8 cellular contexts compared by ENCODE assay signal in the genomic region with DNA sequence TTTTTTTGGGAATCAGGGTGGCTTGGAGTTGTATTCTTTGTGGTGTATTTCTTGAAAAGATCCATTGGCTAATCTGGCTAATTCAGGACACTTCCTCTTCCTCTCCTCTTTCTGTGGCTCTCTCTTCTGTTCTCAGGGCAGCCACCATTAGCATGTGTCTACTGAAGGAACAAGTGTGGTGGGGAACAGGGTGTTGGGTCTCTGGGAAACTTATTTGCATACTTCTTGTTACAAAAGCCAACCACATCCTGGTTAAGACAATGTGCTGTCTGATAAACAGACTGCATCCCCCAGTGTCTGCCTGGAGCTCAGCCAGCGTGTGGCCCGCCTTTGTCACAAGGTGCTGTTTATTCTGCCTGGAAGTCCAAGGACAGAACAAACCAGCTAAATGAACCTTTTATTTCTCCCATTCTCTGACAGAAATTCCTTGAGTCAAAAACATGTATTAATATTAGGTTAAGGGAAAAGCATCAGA.
DNase-seq lines count a peak whose midpoint lies in the region; ATAC-seq lines count a peak whose summit lies in the region.

No MANE protein-coding gene starts in this region.

- peak overlapping the region; percentile 76 for H2AK5ac ChIP-seq in mesenchymal stem cell (ENCODE audit: low read length, severe bottlenecking)

- peak overlapping the region; percentile 20 for H3K27ac ChIP-seq in mesenchymal stem cell (ENCODE audit: low read length, poor library complexity, severe bottlenecking)

- H3K23ac ChIP-seq in mesenchymal stem cell (ENCODE audit: low read length in 2 of 2) = no peak overlapping the region

- no peak overlapping the region for H3K14ac ChIP-seq in mesenchymal stem cell (ENCODE audit: low read length in 2 of 2)

- no peak overlapping the region for H2BK5ac ChIP-seq in mesenchymal stem cell (ENCODE audit: low read depth, low read length, poor library complexity, severe bottlenecking)

- H3K4me3 ChIP-seq in GM08714 (ENCODE audit: low read length) = peak overlapping the region; percentile 22; the same call in 1 of the 2 replicates
- H3K4me3 ChIP-seq in mesenchymal stem cell (ENCODE audit: insufficient read depth in 1 of 2, low read depth in 1 of 2, low read length in 2 of 2) = no peak overlapping the region

- H3K9me3 ChIP-seq in mesenchymal stem cell (ENCODE audit: control insufficient read depth, low read length) = no peaks in the 10 kb centered on the region

- H4K91ac ChIP-seq in mesenchymal stem cell (ENCODE audit: low read length) = no peak overlapping the region

- peak overlapping the region in 1 of 2 experiments; percentile 60 for H3K18ac ChIP-seq in mesenchymal stem cell (ENCODE audit: low read depth in 1 of 2, low read length in 2 of 2)

- H3K4me1 ChIP-seq in mesenchymal stem cell (ENCODE audit: control insufficient read depth, insufficient read depth, low read depth, low read length) = peaks cover 5% of the 10 kb centered on the region

- in situ Hi-C loops in KBM-7 (cut with MboI; ENCODE audit: low pct_unique_long_range_greater_than_20kb, low sequenced_read_pairs) = no loop called here

- no peaks in the 10 kb centered on the region for H3K27me3 Mint-ChIP-seq in stimulated activated naive CD8-positive, alpha-beta T cell treated with anti-CD3 and anti-CD28 coated beads, Interleukin-15, Interleukin-2, amounts not matched to agents 100 ng/mL and 50 ng/mL, for 24 hours

- H3K4me2 ChIP-seq in mesenchymal stem cell (ENCODE audit: low read length, poor library complexity, severe bottlenecking) = no peak overlapping the region

- no peak overlapping the region for H2BK120ac ChIP-seq in mesenchymal stem cell (ENCODE audit: low read depth, low read length)

- H2BK15ac ChIP-seq in mesenchymal stem cell (ENCODE audit: low read depth, poor library complexity, severe bottlenecking) = no peak overlapping the region

- peak; percentile 100 for ATAC-seq in GM21619 (IDR thresholded peaks at IDR 0.05; ENCODE audit: unreplicated experiment)

- no peaks in the 10 kb centered on the region for H3K79me1 ChIP-seq in mesenchymal stem cell (replicated peaks; ENCODE audit: low read length, poor library complexity, severe bottlenecking)

- no peaks in the 10 kb centered on the region for H3K36me3 ChIP-seq in mesenchymal stem cell (ENCODE audit: control insufficient read depth in 1 of 2, insufficient read depth in 2 of 2, low read depth in 1 of 2, low read length in 2 of 2)

- no peak overlapping the region for H4K8ac ChIP-seq in mesenchymal stem cell (ENCODE audit: low read length)

- H3K4ac ChIP-seq in mesenchymal stem cell (ENCODE audit: low read depth in 1 of 2, low read length in 2 of 2) = peak overlapping the region in 1 of 2 experiments; percentile 19

- H3K4me1 Mint-ChIP-seq in stimulated activated naive CD8-positive, alpha-beta T cell treated with anti-CD3 and anti-CD28 coated beads, Interleukin-15, Interleukin-2, amounts not matched to agents 100 ng/mL and 50 ng/mL, for 24 hours (ENCODE audit: low read depth) = peaks cover 46% of the 10 kb centered on the region

- H2AFZ ChIP-seq in mesenchymal stem cell (ENCODE audit: low read depth, low read length) = no peak overlapping the region

- H3K4me3 Mint-ChIP-seq in stimulated activated naive CD8-positive, alpha-beta T cell treated with anti-CD3 and anti-CD28 coated beads, Interleukin-15, Interleukin-2, amounts not matched to agents 100 ng/mL and 50 ng/mL, for 24 hours = peak overlapping the region; percentile 54

- H3K9ac ChIP-seq in mesenchymal stem cell (ENCODE audit: low read length) = peak overlapping the region; percentile 46

- H3K27ac Mint-ChIP-seq in stimulated activated naive CD8-positive, alpha-beta T cell treated with anti-CD3 and anti-CD28 coated beads, Interleukin-15, Interleukin-2, amounts not matched to agents 100 ng/mL and 50 ng/mL, for 24 hours = peak overlapping the region; percentile 80

- H3K9me3 Mint-ChIP-seq in stimulated activated naive CD8-positive, alpha-beta T cell treated with anti-CD3 and anti-CD28 coated beads, Interleukin-15, Interleukin-2, amounts not matched to agents 100 ng/mL and 50 ng/mL, for 24 hours = peaks cover 5% of the 10 kb centered on the region

- peak overlapping the region in 1 of 2 experiments; percentile 54 for H2BK12ac ChIP-seq in mesenchymal stem cell (ENCODE audit: low read length in 2 of 2)

- no peaks in the 10 kb centered on the region for H3K36me3 Mint-ChIP-seq in stimulated activated naive CD8-positive, alpha-beta T cell treated with anti-CD3 and anti-CD28 coated beads, Interleukin-15, Interleukin-2, amounts not matched to agents 100 ng/mL and 50 ng/mL, for 24 hours (ENCODE audit: low read depth)

- peak; percentile 96 for DNase-seq in KBM-7
- peak; percentile 32 for DNase-seq in activated CD4-positive, alpha-beta T cell treated with anti-CD3 and anti-CD28 coated beads for 48 hours
- DNase-seq in effector CD4-positive, alpha-beta T cell = peak; percentile 42
- DNase-seq in mesenchymal stem cell = peak; percentile 82
- DNase-seq in NCI-H446 treated with DMSO at 0.1 percent for 48 hours (lab: John Stamatoyannopoulos, UW) = no peak

- WGBS in mesenchymal stem cell = 13% methylated on average over 2 of the region's 2 CpGs

- no peaks in the 10 kb centered on the region for H3K27me3 ChIP-seq in mesenchymal stem cell (ENCODE audit: control insufficient read depth in 1 of 2, insufficient read depth in 1 of 2, low read length in 2 of 2)
